ENCODE assay signal across 10 cellular contexts in genomic region chr1:94863297-94863911, GRCh38.
DNase-seq lines count a peak whose midpoint lies in the region; ATAC-seq and TF ChIP-seq lines count a peak whose summit lies in the region.
"Had no signal": no experiment of that assay in that cellular context is flagged by ENCODE, and none has a peak within 500 bp of the region (broad histone marks: within the 10 kb centered on the region; RNA-seq: fewer than 3 reads in every experiment).

No MANE protein-coding gene starts in this region.

- H3K27ac Mint-ChIP-seq in nephron, result peak overlapping the region; percentile 94 to 99 (median 95)

- no peaks in the 10 kb centered on the region for H3K36me3 ChIP-seq in NT2/D1 (ENCODE audit: insufficient read depth, insufficient read length, low read length)

- in situ Hi-C loops in ACHN (cut with HindIII; ENCODE audit: low pct_ligation_motif_present, low pct_unique_long_range_greater_than_20kb, low sequenced_read_pairs), result no loop called here

- peak overlapping the region; percentile 2 for H3K9ac ChIP-seq in NT2/D1 (ENCODE audit: insufficient read length, low read depth)

- H3K27me3 ChIP-seq in NT2/D1 (ENCODE audit: insufficient read depth, insufficient read length), result no peaks in the 10 kb centered on the region

- H3K4me1 ChIP-seq in NT2/D1 (ENCODE audit: insufficient read depth, insufficient read length), result peaks cover 7% of the 10 kb centered on the region

- ATAC-seq in HG03469 (IDR thresholded peaks at IDR 0.05; ENCODE audit: unreplicated experiment), result no peak

- TF ChIP-seq CTCF in epithelial cell of esophagus (IDR thresholded peaks at IDR 0.05; ENCODE audit: insufficient read depth, low read depth, low read length, missing control alignments), result no peak
- no peak for TF ChIP-seq CTCF in nephron (IDR thresholded peaks at IDR 0.05; ENCODE audit: unreplicated experiment in 3 of 3)

- peaks cover 88% of the 10 kb centered on the region for H3K4me1 Mint-ChIP-seq in nephron
- H3K4me1 Mint-ChIP-seq: CD8-positive, alpha-beta memory T cell had no signal

- peaks cover under 1% of the 10 kb centered on the region for H3K36me3 Mint-ChIP-seq in nephron (ENCODE audit: low read depth)
- H3K36me3 Mint-ChIP-seq: CD8-positive, alpha-beta memory T cell had no signal

- no peaks in the 10 kb centered on the region for H3K9me3 Mint-ChIP-seq in nephron
- H3K9me3 Mint-ChIP-seq: CD8-positive, alpha-beta memory T cell had no signal

- H3K9me3 ChIP-seq in NT2/D1 (ENCODE audit: insufficient read depth, low read length), result no peaks in the 10 kb centered on the region

- peaks cover 4% of the 10 kb centered on the region for H3K27me3 Mint-ChIP-seq in nephron (ENCODE audit: low read depth)

- DNase-seq in ACHN, result peak; percentile 52
- DNase-seq in NT2/D1 (ENCODE audit: low read depth, low spot score), result no peak
- DNase-seq in epithelial cell of esophagus (ENCODE audit: low read depth), result peak; percentile 47
- no peak for DNase-seq in pons (ENCODE audit: low spot score)
- DNase-seq in stimulated activated CD4-positive, alpha-beta T cell treated with anti-CD3 and anti-CD28 coated beads, Interleukin-2, amount 100 ng/mL, for 48 hours, result no peak
- DNase-seq in T-helper 1 cell, result no peak
- DNase-seq: CD8-positive, alpha-beta memory T cell; stimulated activated CD4-positive, alpha-beta T cell treated with anti-CD3 and anti-CD28 coated beads, Interleukin-15, amount 100 ng/mL, for 24 hours had no signal

- H3K4me3 ChIP-seq in NT2/D1 (ENCODE audit: insufficient read length, low read depth), result no peak overlapping the region
- no peak overlapping the region for H3K4me3 ChIP-seq in epithelial cell of esophagus (ENCODE audit: low read length)

- peak overlapping the region; percentile 6 to 29 (median 24) for H3K4me3 Mint-ChIP-seq in nephron
- H3K4me3 Mint-ChIP-seq: CD8-positive, alpha-beta memory T cell had no signal

Comparison
In these comparisons a context has a peak if more than half of its experiments do, and no peak if none do; other contexts are left out.
1. DNase-seq: peak in ACHN (single experiment) and epithelial cell of esophagus (single experiment); none in NT2/D1 (single experiment), pons (single experiment), stimulated activated CD4-positive, alpha-beta T cell treated with anti-CD3 and anti-CD28 coated beads, Interleukin-2, amount 100 ng/mL, for 48 hours (0 of 2) and T-helper 1 cell (0 of 5).